In genomic region chr17:44211281-44212265, GRCh38 we compare ENCODE assay signal across 10 cellular contexts. TPM values are rescaled to one million over a fixed set of nuclear protein-coding genes. Genes with fewer than 3 reads are reported as not detected.
DNase-seq lines count a peak whose midpoint lies in the region; ATAC-seq and TF ChIP-seq lines count a peak whose summit lies in the region.
"Had no signal": no experiment of that assay in that cellular context is flagged by ENCODE, and none has a peak within 500 bp of the region (broad histone marks: within the 10 kb centered on the region; RNA-seq: fewer than 3 reads in every experiment).

No MANE protein-coding gene starts in this region.

- H3K36me3 Mint-ChIP-seq in T-helper 17 cell (ENCODE audit: low read depth) = peaks cover 14% of the 10 kb centered on the region
- H3K36me3 Mint-ChIP-seq in naive thymus-derived CD4-positive, alpha-beta T cell = peaks cover 12 to 50% (median 36%) of the 10 kb centered on the region in 5 donors

- H3K9me3 ChIP-seq in HEK293 (ENCODE audit: control insufficient read depth, insufficient read depth, low read depth, low read length) (no peaks in the 10 kb centered on the region), T-helper 17 cell (ENCODE audit: control insufficient read depth, low read length, poor library complexity, severe bottlenecking) (no peaks in the 10 kb centered on the region)
- H3K9me3 ChIP-seq in naive thymus-derived CD4-positive, alpha-beta T cell (ENCODE audit: control insufficient read depth in 2 of 3, low read length in 3 of 3) = no peaks in the 10 kb centered on the region

- no peak for TF ChIP-seq CTCF in HEK293 (tag by site-specific recombination; IDR thresholded peaks at IDR 0.05)

- intact Hi-C loops in naive thymus-derived CD4-positive, alpha-beta T cell (cut with micrococcal nuclease) = loop anchor here in 1 of 2 donors (10.0 kb wide), 2 partner anchors 847 to 1103 kb away; partner anchors contain the start of gene MAP3K14
- intact Hi-C loops in cardiac septum (cut with DNase I) = loop anchor here (2.0 to 10.0 kb wide), 3 partner anchors 119 to 293 kb away; partner anchors contain the start of genes GPATCH8 and GRN

- no peak overlapping the region for H3K27ac ChIP-seq in HEK293 (ENCODE audit: extremely low read depth, low read depth, low read length)
- peak overlapping the region; percentile 14 for H3K27ac ChIP-seq in naive thymus-derived CD4-positive, alpha-beta T cell (ENCODE audit: low read depth, low read length)

- DNase-seq in T-helper 17 cell (no peak), COR-L47 (lab: John Stamatoyannopoulos, UW) (no peak), cardiac septum (ENCODE audit: low spot score) (no peak)
- no peak for DNase-seq in naive thymus-derived CD4-positive, alpha-beta T cell
- no peak for DNase-seq in stimulated activated CD4-positive, alpha-beta T cell treated with anti-CD3 and anti-CD28 coated beads, Interleukin-4, amount 100 ng/mL, for 4 hours
- DNase-seq: amygdala, NCI-H2107 had no signal

- no peaks in the 10 kb centered on the region for H3K27me3 Mint-ChIP-seq in T-helper 17 cell
- no peaks in the 10 kb centered on the region for H3K27me3 Mint-ChIP-seq in naive thymus-derived CD4-positive, alpha-beta T cell

- H3K4me1 Mint-ChIP-seq in T-helper 17 cell = peaks cover 48% of the 10 kb centered on the region
- H3K4me1 Mint-ChIP-seq in naive thymus-derived CD4-positive, alpha-beta T cell = peaks cover 39 to 69% (median 54%) of the 10 kb centered on the region in 7 donors

- H3K27me3 ChIP-seq in naive thymus-derived CD4-positive, alpha-beta T cell (ENCODE audit: control insufficient read depth in 2 of 2, insufficient read depth in 2 of 2, low read length in 2 of 2) = no peaks in the 10 kb centered on the region

- no peak overlapping the region for H3K27ac Mint-ChIP-seq in T-helper 17 cell
- peak overlapping the region in 7 of 9 donors; percentile 36 to 67 (median 43) for H3K27ac Mint-ChIP-seq in naive thymus-derived CD4-positive, alpha-beta T cell

- no peaks in the 10 kb centered on the region for H3K4me1 ChIP-seq in HEK293 (ENCODE audit: control insufficient read depth, insufficient read depth, low read length)
- peaks cover 35 to 57% of the 10 kb centered on the region in 2 donors for H3K4me1 ChIP-seq in naive thymus-derived CD4-positive, alpha-beta T cell (ENCODE audit: control insufficient read depth in 2 of 2, insufficient read depth in 2 of 2, low read length in 2 of 2)

- CTCF ChIA-PET in HEK293 (lab: Yijun Ruan, JAX) = interaction anchor here (0.6 to 3.7 kb wide), 7 partner anchors 28 to 300 kb away, joined by 3 to 33 read pairs (median 7); partner anchors contain the start of genes GRN and SLC25A39
- CTCF ChIA-PET in naive thymus-derived CD4-positive, alpha-beta T cell (lab: Charles Lee) = interaction anchor here (0.5 to 5.0 kb wide), 17 partner anchors 8 to 142 kb away, joined by 3 to 47 read pairs (median 6); partner anchors contain the start of genes GRN, SLC25A39, TMUB2 and UBTF

- ATAC-seq in T-helper 17 cell = no peak
- ATAC-seq in naive thymus-derived CD4-positive, alpha-beta T cell = no peak

- POLR2A ChIA-PET in HEK293 (lab: Yijun Ruan, JAX) = interaction anchor here (1.1 to 4.1 kb wide), 4 partner anchors 9 to 134 kb away, joined by 3 to 23 read pairs (median 4); partner anchors contain the start of genes TMUB2 and UBTF
- POLR2A ChIA-PET in naive thymus-derived CD4-positive, alpha-beta T cell (lab: Charles Lee) = interaction anchor here (0.9 to 14.1 kb wide), 7 partner anchors 8 to 134 kb away, joined by 4 to 319 read pairs (median 28); partner anchors contain the start of genes ATXN7L3, GRN, SLC25A39 and TMUB2

- peaks cover 39 to 98% of the 10 kb centered on the region in 2 experiments for H3K36me3 ChIP-seq in HEK293 (ENCODE audit: control insufficient read depth in 2 of 2, insufficient read depth in 1 of 2, low read length in 2 of 2)
- H3K36me3 ChIP-seq in naive thymus-derived CD4-positive, alpha-beta T cell (ENCODE audit: control insufficient read depth in 2 of 3, insufficient read depth in 3 of 3, low read length in 3 of 3) = peaks cover 28 to 87% (median 42%) of the 10 kb centered on the region in 3 experiments

- peaks cover 0 to 3% (median 0%) of the 10 kb centered on the region in 11 donors for H3K9me3 Mint-ChIP-seq in naive thymus-derived CD4-positive, alpha-beta T cell

- no peak overlapping the region for H3K4me3 ChIP-seq in HEK293 (ENCODE audit: low read depth, low read length)
- no peak overlapping the region for H3K4me3 ChIP-seq in naive thymus-derived CD4-positive, alpha-beta T cell (ENCODE audit: low read length)

- H3K4me3 Mint-ChIP-seq in T-helper 17 cell = peak overlapping the region; percentile 5
- peak overlapping the region in 2 of 10 donors; percentile 45 to 47 for H3K4me3 Mint-ChIP-seq in naive thymus-derived CD4-positive, alpha-beta T cell

TF ChIP-seq in HEK293, 187 proteins besides CTCF, POLR2A, EP300 and RAD21:
- TF ChIP-seq ZNF600 (tag by site-specific recombination; IDR thresholded peaks at IDR 0.05) = 0 out of 2 replicates have a peak, but pooled peaks have one; percentile 10
- TF ChIP-seq ZNF707 (tag by site-specific recombination; IDR thresholded peaks at IDR 0.05) = no peak
- no peak for TF ChIP-seq EGR2 (tag by site-specific recombination; IDR thresholded peaks at IDR 0.05; ENCODE audit: low read depth)
- TF ChIP-seq, protein P1, sequence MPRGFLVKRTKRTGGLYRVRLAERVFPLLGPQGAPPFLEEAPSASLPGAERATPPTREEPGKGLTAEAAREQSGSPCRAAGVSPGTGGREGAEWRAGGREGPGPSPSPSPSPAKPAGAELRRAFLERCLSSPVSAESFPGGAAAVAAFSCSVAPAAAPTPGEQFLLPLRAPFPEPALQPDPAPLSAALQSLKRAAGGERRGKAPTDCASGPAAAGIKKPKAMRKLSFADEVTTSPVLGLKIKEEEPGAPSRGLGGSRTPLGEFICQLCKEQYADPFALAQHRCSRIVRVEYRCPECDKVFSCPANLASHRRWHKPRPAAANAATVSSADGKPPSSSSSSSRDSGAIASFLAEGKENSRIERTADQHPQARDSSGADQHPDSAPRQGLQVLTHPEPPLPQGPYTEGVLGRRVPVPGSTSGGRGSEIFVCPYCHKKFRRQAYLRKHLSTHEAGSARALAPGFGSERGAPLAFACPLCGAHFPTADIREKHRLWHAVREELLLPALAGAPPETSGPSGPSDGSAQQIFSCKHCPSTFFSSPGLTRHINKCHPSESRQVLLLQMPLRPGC (tag by site-specific recombination; IDR thresholded peaks at IDR 0.05) = no peak
- TF ChIP-seq, protein P2, sequence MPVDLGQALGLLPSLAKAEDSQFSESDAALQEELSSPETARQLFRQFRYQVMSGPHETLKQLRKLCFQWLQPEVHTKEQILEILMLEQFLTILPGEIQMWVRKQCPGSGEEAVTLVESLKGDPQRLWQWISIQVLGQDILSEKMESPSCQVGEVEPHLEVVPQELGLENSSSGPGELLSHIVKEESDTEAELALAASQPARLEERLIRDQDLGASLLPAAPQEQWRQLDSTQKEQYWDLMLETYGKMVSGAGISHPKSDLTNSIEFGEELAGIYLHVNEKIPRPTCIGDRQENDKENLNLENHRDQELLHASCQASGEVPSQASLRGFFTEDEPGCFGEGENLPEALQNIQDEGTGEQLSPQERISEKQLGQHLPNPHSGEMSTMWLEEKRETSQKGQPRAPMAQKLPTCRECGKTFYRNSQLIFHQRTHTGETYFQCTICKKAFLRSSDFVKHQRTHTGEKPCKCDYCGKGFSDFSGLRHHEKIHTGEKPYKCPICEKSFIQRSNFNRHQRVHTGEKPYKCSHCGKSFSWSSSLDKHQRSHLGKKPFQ (tag by site-specific recombination; IDR thresholded peaks at IDR 0.05) = no peak

RNA-seq across cellular contexts. Expression of gene UBTF, which starts 7.9 kb away (rescaled TPM):
- 100 to 1,000 TPM; 121 to 140 TPM for total RNA-seq in T-helper 17 cell
- 100 to 1,000 TPM; 126 to 303 (median 175) TPM for total RNA-seq in naive thymus-derived CD4-positive, alpha-beta T cell
- polyA plus RNA-seq in naive thymus-derived CD4-positive, alpha-beta T cell = 10 to 100 TPM; 49.0 to 84.7 TPM
- 53.1 TPM for total RNA-seq in cardiac septum

RNA-seq across cellular contexts. Expression of gene ATXN7L3, which starts 11.9 kb away (rescaled TPM):
- 10 to 100 TPM; 97.1 to 97.5 TPM for total RNA-seq in T-helper 17 cell
- total RNA-seq in naive thymus-derived CD4-positive, alpha-beta T cell = 100 to 1,000 TPM in 4 of 5 experiments, 10 to 100 TPM in 1; 93.5 to 130 (median 124) TPM
- polyA plus RNA-seq in naive thymus-derived CD4-positive, alpha-beta T cell = 10 to 100 TPM; 10.5 to 18.1 TPM
- 37.8 TPM for total RNA-seq in cardiac septum

RNA-seq across cellular contexts. Expression of gene TMUB2, which starts 24.8 kb away (rescaled TPM):
- 10 to 100 TPM; 52.2 to 53.1 TPM for total RNA-seq in T-helper 17 cell
- total RNA-seq in naive thymus-derived CD4-positive, alpha-beta T cell = 10 to 100 TPM; 34.9 to 56.0 (median 41.6) TPM
- 10 to 100 TPM; 21.8 to 24.4 TPM for polyA plus RNA-seq in naive thymus-derived CD4-positive, alpha-beta T cell
- 20.5 TPM for total RNA-seq in cardiac septum

RNA-seq across cellular contexts. Expression of gene ASB16, which starts 41.1 kb away (rescaled TPM):
- not detected for total RNA-seq in T-helper 17 cell
- under 1 TPM in 1 of 5 experiments, not detected in 4; 0.34 TPM for total RNA-seq in naive thymus-derived CD4-positive, alpha-beta T cell
- under 1 TPM in 1 of 2 donors, not detected in 1; 0.08 TPM for polyA plus RNA-seq in naive thymus-derived CD4-positive, alpha-beta T cell
- total RNA-seq in cardiac septum = 8.9 TPM
- total RNA-seq: endothelial cell of umbilical vein, HT1080 had no signal
- polyA plus RNA-seq: endothelial cell of umbilical vein had no signal

RNA-seq across cellular contexts. Expression of gene SLC4A1, which starts 56.4 kb away (rescaled TPM):
- total RNA-seq in T-helper 17 cell = not detected
- total RNA-seq in naive thymus-derived CD4-positive, alpha-beta T cell = under 1 TPM in 1 of 5 experiments, not detected in 4; 0.15 TPM
- not detected for polyA plus RNA-seq in naive thymus-derived CD4-positive, alpha-beta T cell
- 4.0 TPM for total RNA-seq in cardiac septum
- total RNA-seq: endothelial cell of umbilical vein, HT1080 had no signal
- polyA plus RNA-seq: endothelial cell of umbilical vein had no signal
